8 cellular contexts compared by ENCODE assay signal in the genomic region with DNA sequence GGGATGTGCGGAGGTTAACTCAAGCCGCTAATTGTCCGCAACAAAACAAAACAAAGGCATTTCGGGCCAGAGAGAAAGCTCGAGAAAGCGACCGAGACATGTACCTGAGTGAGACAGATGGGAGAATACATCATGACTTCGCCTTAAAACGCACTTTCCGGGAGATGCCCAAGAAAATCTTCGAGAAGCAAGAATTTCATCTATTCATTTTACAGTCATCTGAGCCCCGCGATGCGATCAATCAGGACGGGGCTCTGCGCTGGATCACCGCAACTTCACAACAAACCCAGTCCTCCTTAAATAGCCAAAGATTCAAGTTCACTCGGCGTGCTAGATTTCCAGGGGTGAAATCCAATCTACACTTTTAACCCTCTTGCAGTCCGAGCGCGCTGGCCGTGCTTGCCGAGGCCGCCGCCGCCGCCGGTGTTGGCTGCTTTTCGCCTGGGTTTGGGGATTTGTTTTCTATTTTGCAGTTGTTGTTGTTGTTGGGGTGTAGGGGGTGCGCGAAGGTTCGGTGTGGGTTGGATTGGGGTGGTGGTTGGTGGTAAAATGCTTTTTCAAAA. TPM values are rescaled to one million over a fixed set of nuclear protein-coding genes. Genes with fewer than 3 reads are reported as not detected.
DNase-seq lines count a peak whose midpoint lies in the region; ATAC-seq and TF ChIP-seq lines count a peak whose summit lies in the region.

No MANE protein-coding gene starts in this region.

- no peak overlapping the region for H3K27ac Mint-ChIP-seq in memory B cell

- H3K4me3 Mint-ChIP-seq in memory B cell, result peak overlapping the region; percentile 85

- no peaks in the 10 kb centered on the region for H3K9me3 ChIP-seq in upper lobe of right lung

- ATAC-seq in memory B cell (ENCODE audit: low read depth) (no peak), upper lobe of right lung (no peak), GM21576 (IDR thresholded peaks at IDR 0.05; ENCODE audit: unreplicated experiment) (no peak), HG02870 (IDR thresholded peaks at IDR 0.05; ENCODE audit: unreplicated experiment) (no peak)

- peaks cover 19% of the 10 kb centered on the region for H3K4me1 ChIP-seq in upper lobe of right lung

- peaks cover 2% of the 10 kb centered on the region for H3K36me3 Mint-ChIP-seq in memory B cell

- H3K4me3 ChIP-seq in upper lobe of right lung, result peak overlapping the region; percentile 73

- intact Hi-C loops in upper lobe of right lung (cut with DNase I), result no loop called here

- H3K4me1 Mint-ChIP-seq in memory B cell, result peaks cover 12% of the 10 kb centered on the region

- H3K27me3 ChIP-seq in upper lobe of right lung, result no peaks in the 10 kb centered on the region

- H3K9me3 Mint-ChIP-seq in memory B cell, result no peaks in the 10 kb centered on the region

- POLR2A ChIA-PET in RWPE1 (lab: Yijun Ruan, JAX; ENCODE audit: low non-redundant PET), result no interaction called here

- peaks cover 27% of the 10 kb centered on the region for H3K27me3 Mint-ChIP-seq in memory B cell

- peak; percentile 58 to 76 (median 71) for DNase-seq in NCI-H1417 (lab: John Stamatoyannopoulos, UW)
- DNase-seq in NCI-H1417 treated with DMSO at 0.1 percent for 48 hours (lab: John Stamatoyannopoulos, UW), result no peak
- no peak for DNase-seq in RWPE1 (ENCODE audit: low spot score)
- peak; percentile 51 for DNase-seq in dermis blood vessel endothelial cell
- peak in 1 of 2 donors; percentile 14 for DNase-seq in memory B cell (ENCODE audit: low spot score in 2 of 2)
- DNase-seq in upper lobe of right lung, result peak; percentile 71

- TF ChIP-seq CTCF in RWPE1 (conservative IDR thresholded peaks at IDR 0.05; ENCODE audit: low read depth) (no peak), upper lobe of right lung (IDR thresholded peaks at IDR 0.05) (no peak)

- H3K27ac ChIP-seq in RWPE1 (peak overlapping the region; percentile 100), upper lobe of right lung (peak overlapping the region; percentile 95)

- no peaks in the 10 kb centered on the region for H3K36me3 ChIP-seq in upper lobe of right lung

- CTCF ChIA-PET in RWPE1 (lab: Yijun Ruan, JAX), result no interaction called here

RNA-seq across cellular contexts. Expression of gene NFIB, which starts 0.5 kb away (rescaled TPM):
- total RNA-seq in dermis blood vessel endothelial cell (153 and 193 TPM in 2 replicates), upper lobe of right lung (99.4 TPM)

Comparison
In these comparisons a context has a peak if more than half of its experiments do, and no peak if none do; other contexts are left out.
1. DNase-seq: peak in NCI-H1417 (3 of 3), dermis blood vessel endothelial cell (single experiment) and upper lobe of right lung (single experiment); none in NCI-H1417 treated with DMSO at 0.1 percent for 48 hours (single experiment) and RWPE1 (single experiment).